16 cellular contexts compared by ENCODE assay signal in genomic region chrX:149456476-149457245, GRCh38.
"Had no signal": no experiment of that assay in that cellular context is flagged by ENCODE, and none has a peak within 500 bp of the region (broad histone marks: within the 10 kb centered on the region; RNA-seq: fewer than 3 reads in every experiment).

No MANE protein-coding gene starts in this region.

- H3K4me3 ChIP-seq: cardiac muscle cell, dorsolateral prefrontal cortex, stomach had no signal

- ATAC-seq: activated CD8-positive, alpha-beta T cell treated with anti-CD3 and anti-CD28 coated beads, Interleukin-2, amount 10 ng/mL, durations not matched to agents 7 days and 5 days; left lobe of liver had no signal

- H3K9me3 ChIP-seq: stomach had no signal

- H3K27me3 ChIP-seq: cardiac muscle cell, stomach had no signal

- H3K27ac ChIP-seq: cardiac muscle cell, dorsolateral prefrontal cortex, stomach had no signal

- H3K4me1 ChIP-seq: stomach had no signal

- H3K36me3 ChIP-seq: cardiac muscle cell, stomach had no signal

- DNase-seq: activated CD4-positive, alpha-beta T cell treated with anti-CD3 and anti-CD28 coated beads, Interleukin-2, amount 10 ng/mL, durations not matched to agents 24 days and 14 days; activated CD4-positive, CD25-positive, alpha-beta regulatory T cell; activated CD8-positive, alpha-beta T cell treated with anti-CD3 and anti-CD28 coated beads, Interleukin-2, amount 10 ng/mL, durations not matched to agents 7 days and 5 days; activated naive CD4-positive, alpha-beta T cell treated with Interleukin-2 at 50 U/mL for 16 hours; activated naive CD8-positive, alpha-beta T cell treated with anti-CD3 and anti-CD28 coated beads, Interleukin-2, amount 10 ng/mL, durations not matched to agents 7 days and 5 days; activated T-cell treated with anti-CD3 and anti-CD28 coated beads, Interleukin-2, amount 50 U/mL, for 24 hours; amygdala; dorsolateral prefrontal cortex; head of caudate nucleus; kidney; occipital lobe; stimulated activated CD4-positive, alpha-beta T cell treated with anti-CD3 and anti-CD28 coated beads, Interleukin-2, amount 100 ng/mL, for 24 hours; stomach; T1000 had no signal
